In genomic region chr11:88515002-88515401, GRCh38 we compare ENCODE assay signal across 22 cellular contexts.
A peak's percentile ranks its signal among the peaks of the same experiment; 100 is the strongest.
DNase-seq lines count a peak whose midpoint lies in the region; ATAC-seq, FAIRE-seq and TF ChIP-seq lines count a peak whose summit lies in the region.
"Had no signal": no experiment of that assay in that cellular context is flagged by ENCODE, and none has a peak within 500 bp of the region (broad histone marks: within the 10 kb centered on the region; RNA-seq: fewer than 3 reads in every experiment).

No MANE protein-coding gene starts in this region.

- no peak for ATAC-seq in activated naive CD8-positive, alpha-beta T cell treated with anti-CD3 and anti-CD28 coated beads, Interleukin-2, amount 50 U/mL, for 24 hours
- ATAC-seq: Panc1 had no signal

- CTCF ChIA-PET in A673 (lab: Charles Lee), result no interaction called here

- H3K9me3 ChIP-seq in A673 (ENCODE audit: low read depth, low read length, poor library complexity, severe bottlenecking), result no peaks in the 10 kb centered on the region

- peaks cover 9% of the 10 kb centered on the region for H3K4me1 ChIP-seq in A673 (ENCODE audit: insufficient read depth, low read length, poor library complexity, severe bottlenecking)

- no peak overlapping the region for H3K4me3 ChIP-seq in A673 (ENCODE audit: low read depth, low read length, poor library complexity, severe bottlenecking)

- H3K27me3 Mint-ChIP-seq in activated naive CD8-positive, alpha-beta T cell treated with anti-CD3 and anti-CD28 coated beads, Interleukin-2, amount 50 U/mL, for 24 hours, result peaks cover 30% of the 10 kb centered on the region

- H3K4me3 Mint-ChIP-seq in activated naive CD8-positive, alpha-beta T cell treated with anti-CD3 and anti-CD28 coated beads, Interleukin-2, amount 50 U/mL, for 24 hours, result no peak overlapping the region
- H3K4me3 Mint-ChIP-seq: CD14-positive monocyte had no signal

- peak; percentile 26 for DNase-seq in A673 (ENCODE audit: low spot score)
- no peak for DNase-seq in HTR-8/SVneo (ENCODE audit: insufficient read length, low spot score)
- DNase-seq in dermis blood vessel endothelial cell, result peak; percentile 41
- DNase-seq in renal cortical epithelial cell (ENCODE audit: low read depth), result peak; percentile 6
- DNase-seq in activated naive CD8-positive, alpha-beta T cell treated with anti-CD3 and anti-CD28 coated beads, Interleukin-2, amount 50 U/mL, for 24 hours, result no peak
- DNase-seq in T1000 (lab: John Stamatoyannopoulos, UW), result no peak
- DNase-seq in iPS-NIHi11 (ENCODE audit: low spot score), result no peak
- DNase-seq: HCEC 1CT, KBM-7, MV-4-11, NCI-H1105, NCI-H1436 treated with DMSO at 0.1 percent for 48 hours, NCI-H1930, NCI-H2107, NCI-H2227 treated with DMSO at 0.1 percent for 48 hours, NCI-H526 treated with DMSO at 0.1 percent for 48 hours, SHP77 treated with DMSO at 0.1 percent for 48 hours had no signal

- no peak overlapping the region for H3K27ac ChIP-seq in A673 (ENCODE audit: low read depth, low read length, poor library complexity, severe bottlenecking)
- H3K27ac ChIP-seq: RWPE1 had no signal

- TF ChIP-seq CTCF in A673 (conservative IDR thresholded peaks at IDR 0.05; ENCODE audit: low read depth, low read length), result no peak

- H3K36me3 ChIP-seq in A673 (ENCODE audit: insufficient read depth, low read length, poor library complexity, severe bottlenecking), result no peaks in the 10 kb centered on the region

- BruUV-seq in A673 (replicated peaks; lab: Mats Ljungman, UMichigan), result no TSS peak

- no peaks in the 10 kb centered on the region for H3K9me3 Mint-ChIP-seq in activated naive CD8-positive, alpha-beta T cell treated with anti-CD3 and anti-CD28 coated beads, Interleukin-2, amount 50 U/mL, for 24 hours

- H3K36me3 Mint-ChIP-seq in activated naive CD8-positive, alpha-beta T cell treated with anti-CD3 and anti-CD28 coated beads, Interleukin-2, amount 50 U/mL, for 24 hours (ENCODE audit: low read depth), result no peaks in the 10 kb centered on the region
- H3K36me3 Mint-ChIP-seq: CD14-positive monocyte had no signal

- H3K27me3 ChIP-seq in A673 (replicated peaks; ENCODE audit: insufficient read depth, low read depth, low read length, poor library complexity), result no peaks in the 10 kb centered on the region

- intact Hi-C loops in A673 (cut with micrococcal nuclease; ENCODE audit: unreplicated experiment), result no loop called here

- no peak overlapping the region for H3K27ac Mint-ChIP-seq in activated naive CD8-positive, alpha-beta T cell treated with anti-CD3 and anti-CD28 coated beads, Interleukin-2, amount 50 U/mL, for 24 hours
- H3K27ac Mint-ChIP-seq: CD14-positive monocyte had no signal

- POLR2A ChIA-PET in A673 (lab: Charles Lee; ENCODE audit: low non-redundant PET), result no interaction called here

- H3K4me1 Mint-ChIP-seq in activated naive CD8-positive, alpha-beta T cell treated with anti-CD3 and anti-CD28 coated beads, Interleukin-2, amount 50 U/mL, for 24 hours, result no peaks in the 10 kb centered on the region
- H3K4me1 Mint-ChIP-seq: CD14-positive monocyte had no signal

- peak; percentile 4 for FAIRE-seq in HTR-8/SVneo (lab: Jason Lieb, UNC)
- FAIRE-seq: A204.1, H1 had no signal

Comparison
In these comparisons a context has a peak if more than half of its experiments do, and no peak if none do; other contexts are left out.
1. DNase-seq: peak in A673 (single experiment), dermis blood vessel endothelial cell (single experiment) and renal cortical epithelial cell (single experiment); none in HTR-8/SVneo (single experiment), activated naive CD8-positive, alpha-beta T cell treated with anti-CD3 and anti-CD28 coated beads, Interleukin-2, amount 50 U/mL, for 24 hours (single experiment), T1000 (single experiment) and iPS-NIHi11 (single experiment).